Comparison of ENCODE assay signal across 17 cellular contexts in the genomic region with DNA sequence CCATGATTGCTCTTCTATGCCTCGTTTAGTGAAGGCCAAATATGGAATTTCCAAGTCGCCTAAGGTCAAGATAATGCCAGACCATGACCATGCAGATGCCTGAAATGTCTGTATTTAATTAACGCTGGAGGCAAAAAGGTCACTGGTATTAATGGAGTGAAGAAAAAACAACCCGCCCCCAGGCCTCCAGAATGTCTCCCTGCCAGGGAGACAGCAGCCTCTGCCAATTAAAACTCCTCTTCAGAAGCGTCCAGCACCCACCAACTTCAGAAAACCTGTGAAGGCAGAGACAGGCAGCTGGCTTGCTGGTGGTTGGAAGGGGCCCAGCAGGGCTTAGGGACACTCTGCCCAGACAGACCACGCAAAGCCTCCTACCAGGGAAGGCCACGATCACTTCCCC.
DNase-seq lines count a peak whose midpoint lies in the region; ATAC-seq, FAIRE-seq and TF ChIP-seq lines count a peak whose summit lies in the region.
"Had no signal": no experiment of that assay in that cellular context is flagged by ENCODE, and none has a peak within 500 bp of the region (broad histone marks: within the 10 kb centered on the region; RNA-seq: fewer than 3 reads in every experiment).

No MANE protein-coding gene starts in this region.

- H3K9me3 ChIP-seq in SJCRH30 (replicated peaks), result no peaks in the 10 kb centered on the region
- H3K9me3 ChIP-seq in CD4-positive, alpha-beta T cell (ENCODE audit: control insufficient read depth, low read length), result no peaks in the 10 kb centered on the region
- H3K9me3 ChIP-seq in CD4-positive, alpha-beta memory T cell (ENCODE audit: control insufficient read depth in 1 of 2, low read length in 2 of 2), result no peaks in the 10 kb centered on the region
- H3K9me3 ChIP-seq: left ventricle myocardium inferior, tibial artery had no signal

- intact Hi-C loops in CD4-positive, alpha-beta T cell (cut with DNase I, micrococcal nuclease), result no loop called here
- intact Hi-C loops in CD4-positive, alpha-beta memory T cell (cut with micrococcal nuclease), result no loop called here

- CTCF ChIA-PET in CD4-positive, alpha-beta T cell (lab: Charles Lee), result no interaction called here
- CTCF ChIA-PET in CD4-positive, alpha-beta memory T cell (lab: Charles Lee; ENCODE audit: partially characterized antibody), result no interaction called here

- peaks cover 18% of the 10 kb centered on the region for H3K4me1 Mint-ChIP-seq in type B pancreatic cell (ENCODE audit: unreplicated experiment)
- H3K4me1 Mint-ChIP-seq in CD4-positive, alpha-beta T cell (ENCODE audit: low read depth), result no peaks in the 10 kb centered on the region
- no peaks in the 10 kb centered on the region for H3K4me1 Mint-ChIP-seq in CD4-positive, alpha-beta memory T cell

- peak; percentile 66 for FAIRE-seq in islet of Langerhans (lab: Jason Lieb, UNC)
- FAIRE-seq: frontal cortex, GM12878 had no signal

- no peaks in the 10 kb centered on the region for H3K27me3 ChIP-seq in SJCRH30
- no peaks in the 10 kb centered on the region for H3K27me3 ChIP-seq in CD4-positive, alpha-beta T cell (ENCODE audit: control insufficient read depth, insufficient read depth, low read length)
- no peaks in the 10 kb centered on the region for H3K27me3 ChIP-seq in CD4-positive, alpha-beta memory T cell (ENCODE audit: insufficient read depth, low read length)
- H3K27me3 ChIP-seq: tibial artery had no signal

- no peak for ATAC-seq in CD4-positive, alpha-beta T cell (ENCODE audit: poor library complexity)
- ATAC-seq: GM12878 had no signal

- peak overlapping the region; percentile 73 for H3K27ac ChIP-seq in SJCRH30
- no peak overlapping the region for H3K27ac ChIP-seq in CD4-positive, alpha-beta T cell (ENCODE audit: low read depth, low read length)
- H3K27ac ChIP-seq in CD4-positive, alpha-beta memory T cell (ENCODE audit: low read depth, low read length), result no peak overlapping the region
- H3K27ac ChIP-seq: left ventricle myocardium inferior, PC-9, tibial artery had no signal

- peak overlapping the region; percentile 67 for H3K27ac Mint-ChIP-seq in type B pancreatic cell
- H3K27ac Mint-ChIP-seq in CD4-positive, alpha-beta T cell, result no peak overlapping the region
- no peak overlapping the region for H3K27ac Mint-ChIP-seq in CD4-positive, alpha-beta memory T cell

- 0 out of 2 replicates have a peak, but pooled peaks cover 4% of the 10 kb centered on the region for H3K36me3 ChIP-seq in SJCRH30
- H3K36me3 ChIP-seq in CD4-positive, alpha-beta memory T cell (ENCODE audit: insufficient read depth, low read length), result no peaks in the 10 kb centered on the region
- H3K36me3 ChIP-seq: left ventricle myocardium inferior had no signal

- H3K27me3 Mint-ChIP-seq in type B pancreatic cell, result no peaks in the 10 kb centered on the region
- no peaks in the 10 kb centered on the region for H3K27me3 Mint-ChIP-seq in CD4-positive, alpha-beta T cell
- H3K27me3 Mint-ChIP-seq in CD4-positive, alpha-beta memory T cell, result no peaks in the 10 kb centered on the region

- H3K4me3 ChIP-seq in SJCRH30, result no peak overlapping the region
- H3K4me3 ChIP-seq in CD4-positive, alpha-beta memory T cell (ENCODE audit: low read length in 2 of 2), result no peak overlapping the region
- H3K4me3 ChIP-seq: GM12878, left ventricle myocardium inferior, PC-9, tibial artery had no signal

- no peaks in the 10 kb centered on the region for H3K9me3 Mint-ChIP-seq in type B pancreatic cell
- no peaks in the 10 kb centered on the region for H3K9me3 Mint-ChIP-seq in CD4-positive, alpha-beta T cell
- no peaks in the 10 kb centered on the region for H3K9me3 Mint-ChIP-seq in CD4-positive, alpha-beta memory T cell

- POLR2A ChIA-PET in CD4-positive, alpha-beta T cell (lab: Charles Lee), result no interaction called here
- POLR2A ChIA-PET in CD4-positive, alpha-beta memory T cell (lab: Charles Lee; ENCODE audit: partially characterized antibody), result no interaction called here

- H3K4me3 Mint-ChIP-seq in type B pancreatic cell, result no peak overlapping the region
- no peak overlapping the region for H3K4me3 Mint-ChIP-seq in CD4-positive, alpha-beta T cell
- H3K4me3 Mint-ChIP-seq in CD4-positive, alpha-beta memory T cell, result no peak overlapping the region

- DNase-seq in NCI-H2196 (lab: John Stamatoyannopoulos, UW; ENCODE audit: unreplicated experiment), result peak; percentile 9
- DNase-seq in NCI-H2196 treated with DMSO at 0.1 percent for 48 hours (lab: John Stamatoyannopoulos, UW; ENCODE audit: unreplicated experiment), result no peak
- DNase-seq in SJCRH30, result peak; percentile 88 to 89
- DNase-seq in type B pancreatic cell (ENCODE audit: extremely low spot score, unreplicated experiment), result no peak
- DNase-seq in NOMO-1 (lab: John Stamatoyannopoulos, UW; ENCODE audit: unreplicated experiment in 2 of 2), result no peak
- no peak for DNase-seq in CD4-positive, alpha-beta T cell
- no peak for DNase-seq in CD4-positive, alpha-beta memory T cell
- DNase-seq: activated CD4-positive, alpha-beta T cell treated with anti-CD3 and anti-CD28 coated beads for 4 hours; amygdala; effector memory CD4-positive, alpha-beta T cell; left ventricle myocardium inferior; NCI-H1694; PC-9; tibial artery had no signal

- peaks cover 8% of the 10 kb centered on the region for H3K36me3 Mint-ChIP-seq in type B pancreatic cell
- no peaks in the 10 kb centered on the region for H3K36me3 Mint-ChIP-seq in CD4-positive, alpha-beta T cell (ENCODE audit: low read depth)
- no peaks in the 10 kb centered on the region for H3K36me3 Mint-ChIP-seq in CD4-positive, alpha-beta memory T cell

- TF ChIP-seq CTCF in type B pancreatic cell (conservative IDR thresholded peaks at IDR 0.05), result no peak
- no peak for TF ChIP-seq CTCF in CD4-positive, alpha-beta T cell (IDR thresholded peaks at IDR 0.05)

- peaks cover 18% of the 10 kb centered on the region for H3K4me1 ChIP-seq in SJCRH30
- no peaks in the 10 kb centered on the region for H3K4me1 ChIP-seq in CD4-positive, alpha-beta memory T cell (ENCODE audit: insufficient read depth, low read length)
- H3K4me1 ChIP-seq: tibial artery had no signal

Comparison
In these comparisons a context has a peak if more than half of its experiments do, and no peak if none do; other contexts are left out.
1. DNase-seq: peak in NCI-H2196 (single experiment) and SJCRH30 (2 of 2); none in NCI-H2196 treated with DMSO at 0.1 percent for 48 hours (single experiment), type B pancreatic cell (single experiment), NOMO-1 (0 of 2), CD4-positive, alpha-beta T cell (0 of 10) and CD4-positive, alpha-beta memory T cell (0 of 5).